ENCODE assay signal across 17 cellular contexts in genomic region chr3:146502887-146503458, GRCh38. TPM values are rescaled to one million over a fixed set of nuclear protein-coding genes. Genes with fewer than 3 reads are reported as not detected.
DNase-seq lines count a peak whose midpoint lies in the region; ATAC-seq, FAIRE-seq and TF ChIP-seq lines count a peak whose summit lies in the region.
"Had no signal": no experiment of that assay in that cellular context is flagged by ENCODE, and none has a peak within 500 bp of the region (broad histone marks: within the 10 kb centered on the region; RNA-seq: fewer than 3 reads in every experiment).

No MANE protein-coding gene starts in this region.

- no peak for TF ChIP-seq CTCF in IMR-90 (conservative IDR thresholded peaks at IDR 0.05; ENCODE audit: low read depth, low read length)
- TF ChIP-seq CTCF in astrocyte (IDR thresholded peaks at IDR 0.05; ENCODE audit: insufficient read depth, low read depth, low read length) = no peak
- TF ChIP-seq CTCF in stomach (IDR thresholded peaks at IDR 0.05) = no peak

- H2BK5ac ChIP-seq in IMR-90 (ENCODE audit: low read depth, low read length, poor library complexity, severe bottlenecking) = no peak overlapping the region

- H3K27me3 ChIP-seq in IMR-90 (ENCODE audit: control insufficient read depth, insufficient read depth, low read length) (no peaks in the 10 kb centered on the region), astrocyte (ENCODE audit: insufficient read depth, low read length) (no peaks in the 10 kb centered on the region), stomach (no peaks in the 10 kb centered on the region)

- H3K9me1 ChIP-seq in IMR-90 (ENCODE audit: insufficient read depth, low read length) = no peaks in the 10 kb centered on the region; the same call in 1 of the 2 replicates

- CTCF ChIA-PET in IMR-90 (lab: Yijun Ruan, JAX) = no interaction called here

- H3K27me3 Mint-ChIP-seq in astrocyte (ENCODE audit: low read depth, unreplicated experiment) = no peaks in the 10 kb centered on the region
- H3K27me3 Mint-ChIP-seq: activated naive CD4-positive, alpha-beta T cell treated with anti-CD3 and anti-CD28 coated beads, Interleukin-2, amount 50 U/mL, for 24 hours; stimulated activated naive CD8-positive, alpha-beta T cell treated with anti-CD3 and anti-CD28 coated beads, Interleukin-15, amount 100 ng/mL, for 72 hours had no signal

- no CpG with 5 or more reads among the region's 1 CpG for WGBS in IMR-90 (ENCODE audit: extremely low coverage in 2 of 2, insufficient read length in 1 of 2), 2 experiments
- WGBS in stomach, 5 donors = 44 to 74% (median 65%) methylated on average over 1 of the region's 1 CpG

- no peak for TF ChIP-seq EP300 in stomach (IDR thresholded peaks at IDR 0.05)

- H3K4me3 Mint-ChIP-seq in astrocyte (ENCODE audit: unreplicated experiment) = no peak overlapping the region
- H3K4me3 Mint-ChIP-seq: activated B cell treated with CpG ODN at 0.5 μM for 24 hours; activated naive CD4-positive, alpha-beta T cell treated with anti-CD3 and anti-CD28 coated beads, Interleukin-2, amount 50 U/mL, for 24 hours; endodermal cell; stimulated activated naive CD8-positive, alpha-beta T cell treated with anti-CD3 and anti-CD28 coated beads, Interleukin-15, amount 100 ng/mL, for 72 hours had no signal

- dilution Hi-C loops in IMR-90 (cut with HindIII; ENCODE audit: low sequenced_read_pairs, unreplicated experiment) = no loop called here

- H3K14ac ChIP-seq in IMR-90 (replicated peaks; ENCODE audit: low read depth, low read length) = peak overlapping the region; percentile 46; the same call in 1 of the 2 replicates

- peak overlapping the region; percentile 28; the same call in 1 of the 2 replicates for H2BK120ac ChIP-seq in IMR-90 (ENCODE audit: low read depth, low read length)

- no peaks in the 10 kb centered on the region for H3K79me1 ChIP-seq in IMR-90 (ENCODE audit: low read depth in 1 of 2, low read length in 2 of 2)

- H3K36me3 ChIP-seq in IMR-90 (ENCODE audit: control insufficient read depth, insufficient read depth, low read length) (no peaks in the 10 kb centered on the region), astrocyte (ENCODE audit: insufficient read depth, low read length) (no peaks in the 10 kb centered on the region), stomach (no peaks in the 10 kb centered on the region)

- in situ Hi-C loops in IMR-90 (cut with MboI; ENCODE audit: low sequenced_read_pairs) = no loop called here

- H3K27ac ChIP-seq in IMR-90 (ENCODE audit: insufficient read depth, low read length) (no peak overlapping the region), astrocyte (ENCODE audit: low read depth, low read length) (peak overlapping the region; percentile 86), stomach (peak overlapping the region in 3 of 5 donors; percentile 18 to 35 (median 24))
- H3K27ac ChIP-seq: parathyroid adenoma had no signal

- DNase-seq in IMR-90 = peak; percentile 13
- DNase-seq in astrocyte (ENCODE audit: low read depth) = peak; percentile 36
- peak; percentile 42 for DNase-seq in iris pigment epithelial cell (ENCODE audit: low read depth)
- DNase-seq in stomach = no peak
- DNase-seq in AG08395 (ENCODE audit: low spot score) = no peak
- no peak for DNase-seq in activated CD4-positive, alpha-beta T cell treated with anti-CD3 and anti-CD28 coated beads, Interleukin-2, amount 50 U/mL, for 4 hours
- no peak for DNase-seq in inferior parietal cortex (ENCODE audit: extremely low spot score)
- DNase-seq: activated B cell treated with CpG ODN at 0.5 μM for 24 hours; central memory CD4-positive, alpha-beta T cell; endodermal cell; stimulated activated CD4-positive, alpha-beta T cell treated with anti-CD3 and anti-CD28 coated beads, Interleukin-12 subunit alpha, Interleukin-12 subunit beta, amount 100 ng/mL, for 4 hours had no signal

- no peak overlapping the region for H3K4me3 ChIP-seq in IMR-90 (ENCODE audit: insufficient read depth, low read depth, low read length)
- H3K4me3 ChIP-seq in astrocyte (ENCODE audit: insufficient read depth, low read depth, low read length) = no peak overlapping the region
- H3K4me3 ChIP-seq in stomach = no peak overlapping the region

- H3K79me2 ChIP-seq in astrocyte (ENCODE audit: insufficient read depth, low read length) = no peaks in the 10 kb centered on the region
- H3K79me2 ChIP-seq: parathyroid adenoma had no signal

- no peaks in the 10 kb centered on the region for H3K36me3 Mint-ChIP-seq in astrocyte (ENCODE audit: low read depth, unreplicated experiment)

- H2AK5ac ChIP-seq in IMR-90 (ENCODE audit: low read depth, low read length) = peak overlapping the region; percentile 63; the same call in 1 of the 2 replicates

- intact Hi-C loops in IMR-90 (cut with micrococcal nuclease) (no loop called here), stomach (cut with DNase I; ENCODE audit: low total_unique reads) (no loop called here)

- no peak overlapping the region for H3K23ac ChIP-seq in IMR-90 (ENCODE audit: low read depth, low read length)

- H2AK9ac ChIP-seq in IMR-90 (replicated peaks; ENCODE audit: low read depth, low read length, poor library complexity) = no peak overlapping the region

- no peak for ATAC-seq in IMR-90 (ENCODE audit: low read depth)

- H4K8ac ChIP-seq in IMR-90 (ENCODE audit: low read depth in 2 of 2, low read length in 2 of 2) = no peak overlapping the region

- no TSS peak for BruUV-seq in IMR-90 (replicated peaks; lab: Mats Ljungman, UMichigan)

- POLR2A ChIA-PET in IMR-90 (lab: Charles Lee; ENCODE audit: unreplicated experiment) = no interaction called here

- no peak overlapping the region for H3K18ac ChIP-seq in IMR-90 (ENCODE audit: low read depth, low read length)

- H4K20me1 ChIP-seq in IMR-90 (ENCODE audit: insufficient read depth, low read length) (no peaks in the 10 kb centered on the region), astrocyte (ENCODE audit: insufficient read depth, low read length) (no peaks in the 10 kb centered on the region)

- no peak for TF ChIP-seq RAD21 in IMR-90 (IDR thresholded peaks at IDR 0.05; ENCODE audit: low read length)

- H2AFZ ChIP-seq in IMR-90 (replicated peaks; ENCODE audit: low read length, poor library complexity) = no peak overlapping the region
- H2AFZ ChIP-seq in astrocyte (ENCODE audit: low read depth, low read length) = no peak overlapping the region
- H2AFZ ChIP-seq: parathyroid adenoma had no signal

- TF ChIP-seq POLR2A in IMR-90 (IDR thresholded peaks at IDR 0.05; ENCODE audit: low read depth, low read length) (no peak), stomach (IDR thresholded peaks at IDR 0.05) (no peak)

- peaks cover 3% of the 10 kb centered on the region for H3K9me3 Mint-ChIP-seq in astrocyte (ENCODE audit: unreplicated experiment)
- H3K9me3 Mint-ChIP-seq: activated B cell treated with CpG ODN at 0.5 μM for 24 hours; activated naive CD4-positive, alpha-beta T cell treated with anti-CD3 and anti-CD28 coated beads, Interleukin-2, amount 50 U/mL, for 24 hours had no signal

- peaks cover 49% of the 10 kb centered on the region for H3K4me1 Mint-ChIP-seq in astrocyte (ENCODE audit: low read depth, unreplicated experiment)

- peak overlapping the region; percentile 98 for H3K27ac Mint-ChIP-seq in astrocyte (ENCODE audit: unreplicated experiment)
- H3K27ac Mint-ChIP-seq: activated naive CD4-positive, alpha-beta T cell treated with anti-CD3 and anti-CD28 coated beads, Interleukin-2, amount 50 U/mL, for 24 hours had no signal

- H3K9ac ChIP-seq in IMR-90 (ENCODE audit: low read depth, low read length) (no peak overlapping the region), astrocyte (ENCODE audit: low read length) (peak overlapping the region; percentile 65)
- H3K9ac ChIP-seq: parathyroid adenoma had no signal

- no peak overlapping the region for H3K4ac ChIP-seq in IMR-90 (ENCODE audit: low read depth, low read length)

- no peak overlapping the region for H4K5ac ChIP-seq in IMR-90 (ENCODE audit: low read depth, low read length)

- H3K4me1 ChIP-seq in IMR-90 (ENCODE audit: control insufficient read depth, insufficient read depth, low read length) (peaks cover 8% of the 10 kb centered on the region; the same call in 1 of the 2 replicates), astrocyte (ENCODE audit: insufficient read depth, low read length) (peaks cover 34% of the 10 kb centered on the region), stomach (peaks cover 0 to 47% (median 17%) of the 10 kb centered on the region in 4 donors)
- H3K4me1 ChIP-seq: parathyroid adenoma had no signal

- H2BK20ac ChIP-seq in IMR-90 (ENCODE audit: low read depth, low read length) = no peak overlapping the region

- no peak overlapping the region for H4K91ac ChIP-seq in IMR-90 (ENCODE audit: insufficient read depth, low read depth, low read length)

- FAIRE-seq in astrocyte (lab: Jason Lieb, UNC) = no peak

- peak overlapping the region; percentile 59; the same call in 1 of the 3 replicates for H2BK15ac ChIP-seq in IMR-90 (ENCODE audit: low read depth, low read length)

- H3K4me2 ChIP-seq in IMR-90 (ENCODE audit: low read depth, low read length) (no peak overlapping the region), astrocyte (ENCODE audit: low read length) (peak overlapping the region; percentile 75)

- no peak overlapping the region for H3K56ac ChIP-seq in IMR-90 (ENCODE audit: extremely low read depth, insufficient read depth, low read length)

- H3K9me3 ChIP-seq in IMR-90 (ENCODE audit: control insufficient read depth, insufficient read depth, low read length) = no peaks in the 10 kb centered on the region
- no peaks in the 10 kb centered on the region for H3K9me3 ChIP-seq in astrocyte (ENCODE audit: insufficient read depth, low read depth, low read length)
- no peaks in the 10 kb centered on the region for H3K9me3 ChIP-seq in stomach

TF ChIP-seq in IMR-90, 13 proteins besides CTCF, POLR2A, EP300 and RAD21 (continues in another document):
- TF ChIP-seq MAFK (IDR thresholded peaks at IDR 0.05; ENCODE audit: low read depth, low read length) = no peak

RNA-seq across cellular contexts. Expression of gene PLSCR2, which starts 33.6 kb away (rescaled TPM):
- total RNA-seq in IMR-90 (2012; rRNA removed) (not detected in 2 replicates), astrocyte (not detected in 2 replicates), stomach (under 1 TPM in 1 of 5 donors, not detected in 4; 0.73 TPM)
- polyA plus RNA-seq in IMR-90 (2012; rRNA removed) (not detected in 2 replicates), stomach (under 1 TPM in 1 of 3 donors, not detected in 2; 0.20 TPM)
- not detected in 2 replicates for polyA plus RNA-seq in IMR-90 (2012; cell fraction: cytosol; rRNA removed)
- not detected in 2 replicates for polyA plus RNA-seq in IMR-90 (2012; cell fraction: nucleus; rRNA removed; ENCODE audit: low replicate concordance)
- total RNA-seq: activated B cell treated with CpG ODN at 0.5 μM for 24 hours, glomerular endothelial cell, kidney epithelial cell, M059J had no signal

RNA-seq across cellular contexts. Expression of gene PLSCR1, which starts 41.4 kb away (rescaled TPM):
- 5.6 and 11.7 TPM in 2 replicates for total RNA-seq in IMR-90 (2012; rRNA removed)
- 11.5 and 13.2 TPM in 2 replicates for polyA plus RNA-seq in IMR-90 (2012; rRNA removed)
- 10.0 and 10.3 TPM in 2 replicates for polyA plus RNA-seq in IMR-90 (2012; cell fraction: cytosol; rRNA removed)
- 4.8 and 15.0 TPM in 2 replicates for polyA plus RNA-seq in IMR-90 (2012; cell fraction: nucleus; rRNA removed; ENCODE audit: low replicate concordance)
- total RNA-seq in astrocyte = 178 and 217 TPM in 2 replicates
- 100 to 1,000 TPM in 2 of 5 donors, 10 to 100 TPM in 3; 18.7 to 506 (median 90.3) TPM for total RNA-seq in stomach
- 10 to 100 TPM; 31.5 to 66.4 (median 48.4) TPM for polyA plus RNA-seq in stomach

Comparison
In these comparisons a context has a peak if more than half of its experiments do, and no peak if none do; other contexts are left out.
1. DNase-seq: peak in IMR-90 (single experiment), astrocyte (single experiment) and iris pigment epithelial cell (single experiment); none in stomach (single experiment), AG08395 (single experiment), activated CD4-positive, alpha-beta T cell treated with anti-CD3 and anti-CD28 coated beads, Interleukin-2, amount 50 U/mL, for 4 hours (0 of 2) and inferior parietal cortex (single experiment).